In the genomic region with DNA sequence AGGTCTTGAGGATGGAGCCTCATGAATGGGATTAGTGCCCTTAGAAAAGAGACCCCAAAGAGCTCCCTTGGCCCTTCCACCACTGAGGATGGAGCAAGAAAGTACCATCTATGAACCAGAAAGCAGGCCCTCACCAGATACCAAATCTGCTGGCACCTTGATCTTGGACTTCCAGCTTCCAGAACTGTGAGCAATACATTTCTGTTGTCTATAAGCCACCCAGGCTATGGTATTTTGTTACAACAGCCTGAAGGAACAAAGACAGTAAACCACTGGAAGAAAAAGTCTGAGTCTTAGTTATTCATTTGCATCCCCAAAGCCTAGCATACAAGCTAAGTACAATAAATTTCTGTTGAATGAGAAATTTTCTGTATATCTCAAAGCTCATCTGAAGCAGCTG, we compare ENCODE assay signal across 26 cellular contexts.
"Had no signal": no experiment of that assay in that cellular context is flagged by ENCODE, and none has a peak within 500 bp of the region (broad histone marks: within the 10 kb centered on the region; RNA-seq: fewer than 3 reads in every experiment).

No MANE protein-coding gene starts in this region.

- H3K4me3 ChIP-seq: dorsolateral prefrontal cortex, gastrocnemius medialis, heart left ventricle, hepatocyte, lung, mucosa of descending colon, right lobe of liver, stomach, thyroid gland had no signal

- H3K79me2 ChIP-seq: hepatocyte, parathyroid adenoma had no signal

- H3K4me3 Mint-ChIP-seq: memory B cell; mesothelial cell of epicardium; natural killer cell treated with Interleukin-12 subunit alpha and Interleukin-12 subunit beta and Interleukin-15 and Interleukin-18, amount 100 ng/mL, for 72 hours; neural crest cell; type B pancreatic cell had no signal

- H3K27ac ChIP-seq: dorsolateral prefrontal cortex, gastrocnemius medialis, heart left ventricle, hepatocyte, parathyroid adenoma, right lobe of liver, stomach, thyroid gland had no signal

- DNase-seq: dorsolateral prefrontal cortex; effector CD4-positive, alpha-beta T cell; gastrocnemius medialis; kidney; mucosa of descending colon; naive B cell; right lobe of liver; small intestine; stimulated activated CD4-positive, alpha-beta T cell treated with anti-CD3 and anti-CD28 coated beads, Interleukin-15, amount 100 ng/mL, for 24 hours; stimulated activated CD4-positive, alpha-beta T cell treated with anti-CD3 and anti-CD28 coated beads, Interleukin-4, amount 100 ng/mL, for 1 hour; stimulated activated CD8-positive, alpha-beta memory T cell treated with anti-CD3 and anti-CD28 coated beads, Interleukin-4, amount 100 ng/mL, for 48 hours; stimulated activated naive CD4-positive, alpha-beta T cell treated with Interleukin-2 at 50 U/mL for 16 hours; stomach; thyroid gland had no signal

- H3K36me3 Mint-ChIP-seq: memory B cell; mesothelial cell of epicardium; naive B cell; natural killer cell treated with Interleukin-12 subunit alpha and Interleukin-12 subunit beta and Interleukin-15 and Interleukin-18, amount 100 ng/mL, for 72 hours; type B pancreatic cell had no signal

- H3K36me3 ChIP-seq: gastrocnemius medialis, heart left ventricle, right lobe of liver, stomach, thyroid gland had no signal

- H3K4me1 ChIP-seq: gastrocnemius medialis, parathyroid adenoma had no signal

- H3K9me3 ChIP-seq: gastrocnemius medialis, heart left ventricle, mucosa of descending colon, right lobe of liver, stomach, thyroid gland had no signal

- ATAC-seq: esophagus mucosa; gastrocnemius medialis; heart left ventricle; left lobe of liver; mucosa of descending colon; natural killer cell treated with Interleukin-12 subunit alpha and Interleukin-12 subunit beta and Interleukin-15 and Interleukin-18, amount 100 ng/mL, for 72 hours; right lobe of liver had no signal

- H3K27me3 ChIP-seq: gastrocnemius medialis, heart left ventricle, hepatocyte, right lobe of liver, stomach, thyroid gland had no signal

- H3K27ac Mint-ChIP-seq: mesothelial cell of epicardium; natural killer cell treated with Interleukin-12 subunit alpha and Interleukin-12 subunit beta and Interleukin-15 and Interleukin-18, amount 100 ng/mL, for 72 hours; type B pancreatic cell had no signal

- H2AFZ ChIP-seq: hepatocyte, parathyroid adenoma had no signal

- H3K4me2 ChIP-seq: hepatocyte had no signal

- H3K9ac ChIP-seq: parathyroid adenoma had no signal

- H3K9me3 Mint-ChIP-seq: memory B cell; mesothelial cell of epicardium; naive B cell; natural killer cell treated with Interleukin-12 subunit alpha and Interleukin-12 subunit beta and Interleukin-15 and Interleukin-18, amount 100 ng/mL, for 72 hours; neural crest cell; type B pancreatic cell had no signal

- H3K27me3 Mint-ChIP-seq: memory B cell; natural killer cell treated with Interleukin-12 subunit alpha and Interleukin-12 subunit beta and Interleukin-15 and Interleukin-18, amount 100 ng/mL, for 72 hours; progenitor cell of endocrine pancreas had no signal
